In genomic region chr3:104392327-104392726, GRCh38 we compare ENCODE assay signal across 23 cellular contexts.
DNase-seq lines count a peak whose midpoint lies in the region; ATAC-seq, FAIRE-seq and TF ChIP-seq lines count a peak whose summit lies in the region.
"Had no signal": no experiment of that assay in that cellular context is flagged by ENCODE, and none has a peak within 500 bp of the region (broad histone marks: within the 10 kb centered on the region; RNA-seq: fewer than 3 reads in every experiment).

No MANE protein-coding gene starts in this region.

- no peaks in the 10 kb centered on the region for H3K79me2 ChIP-seq in OCI-LY3 (ENCODE audit: low read length)

- no peak for ATAC-seq in foreskin keratinocyte
- ATAC-seq: Right ventricle myocardium inferior had no signal

- no peak for FAIRE-seq in HTR-8/SVneo (lab: Jason Lieb, UNC)
- FAIRE-seq: D721Med had no signal

- peak; percentile 33 for DNase-seq in DMS 273 (lab: John Stamatoyannopoulos, UW; ENCODE audit: unreplicated experiment)
- no peak for DNase-seq in DMS 273 treated with DMSO at 0.1 percent for 48 hours (lab: John Stamatoyannopoulos, UW)
- DNase-seq in HTR-8/SVneo (ENCODE audit: insufficient read length, low spot score): peak; percentile 1
- DNase-seq in foreskin keratinocyte: no peak
- no peak for DNase-seq in SKM-1 treated with dmso at 0.1 percent for 144 hours (lab: John Stamatoyannopoulos, UW; ENCODE audit: unreplicated experiment)
- no peak for DNase-seq in adrenal gland
- DNase-seq in activated CD8-positive, alpha-beta memory T cell treated with anti-CD3 and anti-CD28 coated beads, Interleukin-2, amount 50 U/mL, for 48 hours: no peak
- DNase-seq: activated CD4-positive, CD25-positive, alpha-beta regulatory T cell treated with anti-CD3 and anti-CD28 coated beads, Interleukin-2, amount 50 U/mL, for 72 hours; activated gamma-delta T cell; amniotic stem cell; central memory CD4-positive, alpha-beta T cell; esophagus squamous epithelium; left ventricle myocardium inferior; NCI-H1436; nucleus accumbens; right lobe of liver; stimulated activated naive CD4-positive, alpha-beta T cell treated with Interleukin-2 at 50 U/mL for 16 hours; tibial artery had no signal

- H3K4me2 ChIP-seq in OCI-LY3 (ENCODE audit: low read length): no peak overlapping the region
- H3K4me2 ChIP-seq: BLaER1 had no signal

- no peak for TF ChIP-seq POLR2A in adrenal gland (IDR thresholded peaks at IDR 0.05)

- H3K27me3 ChIP-seq in OCI-LY3 (ENCODE audit: low read depth, low read length) (no peaks in the 10 kb centered on the region), foreskin keratinocyte (no peaks in the 10 kb centered on the region), adrenal gland (no peaks in the 10 kb centered on the region)
- H3K27me3 ChIP-seq: BLaER1, esophagus squamous epithelium, right lobe of liver, tibial artery had no signal

- H3K9ac ChIP-seq in OCI-LY3 (ENCODE audit: low read length): no peak overlapping the region
- H3K9ac ChIP-seq: BLaER1 had no signal

- 0 out of 2 replicates have a peak overlapping the region, but pooled peaks have one; percentile 5 for H2AFZ ChIP-seq in OCI-LY3 (ENCODE audit: low read depth, low read length)

- intact Hi-C loops in adrenal gland (cut with DNase I): no loop called here

- peak; percentile 35 for TF ChIP-seq CTCF in OCI-LY3 (IDR thresholded peaks at IDR 0.05; ENCODE audit: low read depth, low read length)
- TF ChIP-seq CTCF in foreskin keratinocyte (conservative IDR thresholded peaks at IDR 0.05): peak; percentile 22
- TF ChIP-seq CTCF in adrenal gland (IDR thresholded peaks at IDR 0.05): no peak

- H3K36me3 ChIP-seq in OCI-LY3 (replicated peaks; ENCODE audit: low read depth, low read length) (no peaks in the 10 kb centered on the region), adrenal gland (replicated peaks in 1 of 2) (no peaks in the 10 kb centered on the region)
- H3K36me3 ChIP-seq: BLaER1, esophagus squamous epithelium, left ventricle myocardium inferior, right lobe of liver, tibial artery had no signal

- H4K20me1 ChIP-seq in OCI-LY3 (ENCODE audit: insufficient read depth, low read length): no peaks in the 10 kb centered on the region
- H4K20me1 ChIP-seq: BLaER1 had no signal

- H3K9me3 ChIP-seq in OCI-LY3 (ENCODE audit: insufficient read depth, low read length) (no peaks in the 10 kb centered on the region), adrenal gland (replicated peaks in 1 of 3) (no peaks in the 10 kb centered on the region)
- H3K9me3 ChIP-seq: BLaER1, esophagus squamous epithelium, left ventricle myocardium inferior, right lobe of liver, tibial artery had no signal

- H3K27ac ChIP-seq in OCI-LY3 (ENCODE audit: low read length): no peak overlapping the region
- H3K27ac ChIP-seq in foreskin keratinocyte: no peak overlapping the region
- no peak overlapping the region for H3K27ac ChIP-seq in adrenal gland
- H3K27ac ChIP-seq: 22Rv1, BLaER1, esophagus squamous epithelium, left ventricle myocardium inferior, right lobe of liver, tibial artery had no signal

- H3K4me1 ChIP-seq in OCI-LY3 (ENCODE audit: low read length): peaks cover 5% of the 10 kb centered on the region
- no peaks in the 10 kb centered on the region for H3K4me1 ChIP-seq in foreskin keratinocyte
- H3K4me1 ChIP-seq in adrenal gland (replicated peaks in 1 of 2): no peaks in the 10 kb centered on the region
- H3K4me1 ChIP-seq: BLaER1, esophagus squamous epithelium, left ventricle myocardium inferior, right lobe of liver had no signal

- no peak overlapping the region for H3K4me3 ChIP-seq in OCI-LY3 (ENCODE audit: low read length)
- no peak overlapping the region for H3K4me3 ChIP-seq in adrenal gland
- H3K4me3 ChIP-seq: BLaER1, esophagus squamous epithelium, left ventricle myocardium inferior, right lobe of liver, tibial artery had no signal

- 68 to 73% (median 69%) methylated on average over 2 of the region's 2 CpGs for WGBS in adrenal gland, 4 donors

Comparison
In these comparisons a context has a peak if more than half of its experiments do, and no peak if none do; other contexts are left out.
1. DNase-seq: peak in DMS 273 (single experiment) and HTR-8/SVneo (single experiment); none in DMS 273 treated with DMSO at 0.1 percent for 48 hours (single experiment), foreskin keratinocyte (0 of 2), SKM-1 treated with dmso at 0.1 percent for 144 hours (single experiment), adrenal gland (0 of 7) and activated CD8-positive, alpha-beta memory T cell treated with anti-CD3 and anti-CD28 coated beads, Interleukin-2, amount 50 U/mL, for 48 hours (single experiment).
2. CTCF ChIP-seq: peak in OCI-LY3 (single experiment) and foreskin keratinocyte (single experiment); none in adrenal gland (0 of 6).